8 cellular contexts compared by ENCODE assay signal in the genomic region with DNA sequence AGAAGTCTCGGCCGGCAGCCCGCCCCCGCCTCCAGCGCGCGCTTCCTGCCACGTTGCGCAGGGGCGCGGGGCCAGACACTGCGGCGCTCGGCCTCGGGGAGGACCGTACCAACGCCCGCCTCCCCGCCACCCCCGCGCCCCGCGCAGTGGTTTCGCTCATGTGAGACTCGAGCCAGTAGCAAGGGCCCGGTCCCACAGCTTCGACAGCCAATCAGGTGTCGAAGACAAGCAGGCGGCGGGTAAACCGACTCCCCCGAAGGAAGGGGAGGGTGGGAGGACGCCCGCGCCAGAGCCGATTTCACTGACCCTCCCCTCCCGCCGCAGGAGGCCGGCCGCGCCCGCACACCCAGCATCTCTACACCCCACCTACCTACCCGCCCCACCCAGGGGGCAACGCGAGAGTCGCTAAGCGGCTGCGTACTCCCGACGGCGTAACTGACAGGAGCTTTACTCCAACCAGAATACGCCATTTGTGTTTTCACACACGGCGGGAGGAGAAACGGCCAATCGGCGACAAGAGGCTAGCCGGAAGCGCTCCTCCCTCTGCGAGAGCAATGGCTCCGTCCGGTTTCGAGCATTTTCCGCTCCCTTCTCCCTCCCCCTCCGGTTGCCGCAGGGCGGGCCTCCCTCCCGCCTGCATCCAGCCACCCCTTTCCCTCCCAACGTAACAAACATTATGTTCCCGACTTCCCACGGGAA.
DNase-seq lines count a peak whose midpoint lies in the region; ATAC-seq lines count a peak whose summit lies in the region.

No MANE protein-coding gene starts in this region.

- H3K27ac ChIP-seq in SK-N-MC, result peak overlapping the region; percentile 97

- H3K36me3 Mint-ChIP-seq in activated naive CD4-positive, alpha-beta T cell treated with anti-CD3 and anti-CD28 coated beads, Interleukin-2, amount 50 U/mL, for 24 hours, result peaks cover 11% of the 10 kb centered on the region

- peak; percentile 68 for ATAC-seq in HG02588 (IDR thresholded peaks at IDR 0.05; ENCODE audit: unreplicated experiment)

- no peaks in the 10 kb centered on the region for H3K9me3 ChIP-seq in SK-N-MC (ENCODE audit: low read depth, low read length)

- peak overlapping the region; percentile 86 for H3K9ac ChIP-seq in SK-N-MC (ENCODE audit: insufficient read length)

- H3K27ac Mint-ChIP-seq in activated naive CD4-positive, alpha-beta T cell treated with anti-CD3 and anti-CD28 coated beads, Interleukin-2, amount 50 U/mL, for 24 hours, result peak overlapping the region; percentile 98

- H3K4me3 Mint-ChIP-seq in activated naive CD4-positive, alpha-beta T cell treated with anti-CD3 and anti-CD28 coated beads, Interleukin-2, amount 50 U/mL, for 24 hours, result peak overlapping the region; percentile 97

- no peaks in the 10 kb centered on the region for H3K9me3 Mint-ChIP-seq in activated naive CD4-positive, alpha-beta T cell treated with anti-CD3 and anti-CD28 coated beads, Interleukin-2, amount 50 U/mL, for 24 hours

- H3K36me3 ChIP-seq in SK-N-MC (ENCODE audit: insufficient read depth, low read length), result peaks cover 36% of the 10 kb centered on the region

- DNase-seq in GM04504 (ENCODE audit: low read depth) (peak; percentile 99), NCI-H1048 (lab: John Stamatoyannopoulos, UW) (peak; percentile 93), SK-N-MC (ENCODE audit: low read depth, low spot score) (peak; percentile 83), globus pallidus (ENCODE audit: low spot score) (peak; percentile 98), non-pigmented ciliary epithelial cell (ENCODE audit: low read depth) (peak; percentile 99), superior temporal gyrus (ENCODE audit: extremely low spot score) (peak; percentile 99)

- no peaks in the 10 kb centered on the region for H3K27me3 Mint-ChIP-seq in activated naive CD4-positive, alpha-beta T cell treated with anti-CD3 and anti-CD28 coated beads, Interleukin-2, amount 50 U/mL, for 24 hours

- peaks cover 72% of the 10 kb centered on the region for H3K4me1 Mint-ChIP-seq in activated naive CD4-positive, alpha-beta T cell treated with anti-CD3 and anti-CD28 coated beads, Interleukin-2, amount 50 U/mL, for 24 hours

- H3K4me3 ChIP-seq in SK-N-MC, result peak overlapping the region; percentile 87

Comparison
In these comparisons a context has a peak if more than half of its experiments do, and no peak if none do; other contexts are left out.
1. Peak in every context shown above with its lines: DNase-seq, ATAC-seq, H3K4me3 ChIP-seq and H3K27ac ChIP-seq.